In the genomic region with DNA sequence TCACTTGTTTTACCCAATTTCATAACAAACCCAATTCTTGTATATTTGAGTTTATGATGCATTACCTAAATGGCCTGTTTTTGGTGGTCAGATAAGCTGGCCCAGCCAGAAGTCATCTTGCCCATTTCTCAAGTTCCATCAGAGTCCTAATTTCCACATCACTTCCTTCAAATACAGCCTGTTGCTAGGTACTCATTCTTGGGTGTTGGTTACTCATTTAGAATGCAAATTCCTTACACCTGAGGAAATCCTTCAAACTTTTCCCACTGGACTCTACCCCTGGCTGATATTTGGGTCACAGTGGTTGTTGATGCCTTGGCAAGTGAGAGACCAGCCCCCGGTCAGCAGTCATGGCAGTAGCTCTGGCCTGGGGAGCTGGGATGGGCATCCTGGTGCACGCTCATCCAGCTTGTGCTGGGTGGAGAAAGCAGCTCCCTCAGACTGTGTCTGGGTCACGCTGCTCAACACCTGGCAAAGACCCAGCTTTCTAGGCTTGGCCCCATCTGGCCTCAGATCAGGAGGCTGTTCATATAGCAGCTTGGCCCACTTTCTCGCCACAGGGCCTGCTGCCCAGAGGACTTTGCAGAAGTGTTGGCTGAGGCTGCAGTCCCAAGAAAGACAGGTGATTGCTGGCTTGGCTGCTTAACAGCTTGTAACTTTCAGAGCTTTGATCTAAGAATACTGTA, we compare ENCODE assay signal across 1 cellular context.
TF ChIP-seq lines count a peak whose summit lies in the region.

No MANE protein-coding gene starts in this region.

TF ChIP-seq in HepG2, 621 proteins besides CTCF, POLR2A, EP300 and RAD21 (continued from another document):
- TF ChIP-seq ZFX (CRISPR knock-in tag; IDR thresholded peaks at IDR 0.05; ENCODE audit: low read depth) = 0 out of 2 replicates have a peak, but pooled peaks have one; percentile 21
- TF ChIP-seq ZNF766 (CRISPR knock-in tag; IDR thresholded peaks at IDR 0.05; ENCODE audit: borderline replicate concordance) = no peak
- peak; percentile 60 for TF ChIP-seq AGO2 (optimal IDR thresholded peaks at IDR 0.05; ENCODE audit: low read depth, low read length)
- TF ChIP-seq, protein P1, sequence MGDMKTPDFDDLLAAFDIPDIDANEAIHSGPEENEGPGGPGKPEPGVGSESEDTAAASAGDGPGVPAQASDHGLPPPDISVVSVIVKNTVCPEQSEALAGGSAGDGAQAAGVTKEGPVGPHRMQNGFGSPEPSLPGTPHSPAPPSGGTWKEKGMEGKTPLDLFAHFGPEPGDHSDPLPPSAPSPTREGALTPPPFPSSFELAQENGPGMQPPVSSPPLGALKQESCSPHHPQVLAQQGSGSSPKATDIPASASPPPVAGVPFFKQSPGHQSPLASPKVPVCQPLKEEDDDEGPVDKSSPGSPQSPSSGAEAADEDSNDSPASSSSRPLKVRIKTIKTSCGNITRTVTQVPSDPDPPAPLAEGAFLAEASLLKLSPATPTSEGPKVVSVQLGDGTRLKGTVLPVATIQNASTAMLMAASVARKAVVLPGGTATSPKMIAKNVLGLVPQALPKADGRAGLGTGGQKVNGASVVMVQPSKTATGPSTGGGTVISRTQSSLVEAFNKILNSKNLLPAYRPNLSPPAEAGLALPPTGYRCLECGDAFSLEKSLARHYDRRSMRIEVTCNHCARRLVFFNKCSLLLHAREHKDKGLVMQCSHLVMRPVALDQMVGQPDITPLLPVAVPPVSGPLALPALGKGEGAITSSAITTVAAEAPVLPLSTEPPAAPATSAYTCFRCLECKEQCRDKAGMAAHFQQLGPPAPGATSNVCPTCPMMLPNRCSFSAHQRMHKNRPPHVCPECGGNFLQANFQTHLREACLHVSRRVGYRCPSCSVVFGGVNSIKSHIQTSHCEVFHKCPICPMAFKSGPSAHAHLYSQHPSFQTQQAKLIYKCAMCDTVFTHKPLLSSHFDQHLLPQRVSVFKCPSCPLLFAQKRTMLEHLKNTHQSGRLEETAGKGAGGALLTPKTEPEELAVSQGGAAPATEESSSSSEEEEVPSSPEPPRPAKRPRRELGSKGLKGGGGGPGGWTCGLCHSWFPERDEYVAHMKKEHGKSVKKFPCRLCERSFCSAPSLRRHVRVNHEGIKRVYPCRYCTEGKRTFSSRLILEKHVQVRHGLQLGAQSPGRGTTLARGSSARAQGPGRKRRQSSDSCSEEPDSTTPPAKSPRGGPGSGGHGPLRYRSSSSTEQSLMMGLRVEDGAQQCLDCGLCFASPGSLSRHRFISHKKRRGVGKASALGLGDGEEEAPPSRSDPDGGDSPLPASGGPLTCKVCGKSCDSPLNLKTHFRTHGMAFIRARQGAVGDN (CRISPR knock-in tag; IDR thresholded peaks at IDR 0.05) = peak; percentile 20; the same call in 1 of the 2 replicates
- no peak for TF ChIP-seq ZNF430 (CRISPR knock-in tag; IDR thresholded peaks at IDR 0.05)
- no peak for TF ChIP-seq ZNF224 (CRISPR knock-in tag; IDR thresholded peaks at IDR 0.05)
- TF ChIP-seq GABPA (IDR thresholded peaks at IDR 0.05; ENCODE audit: low read depth, low read length) = no peak
- TF ChIP-seq GABPA (CRISPR knock-in tag; IDR thresholded peaks at IDR 0.05; ENCODE audit: low read depth) = no peak
- no peak for TF ChIP-seq ADNP (CRISPR knock-in tag; IDR thresholded peaks at IDR 0.05)
